8 cellular contexts compared by ENCODE assay signal in genomic region chr7:107661081-107661864, GRCh38. TPM values are rescaled to one million over a fixed set of nuclear protein-coding genes. Genes with fewer than 3 reads are reported as not detected.
DNase-seq lines count a peak whose midpoint lies in the region; ATAC-seq, FAIRE-seq and TF ChIP-seq lines count a peak whose summit lies in the region.

No MANE protein-coding gene starts in this region.

- H3K4me2 ChIP-seq in GM23338 (peak overlapping the region; percentile 94), neuronal stem cell (ENCODE audit: insufficient read depth, low read length, poor library complexity, severe bottlenecking) (peak overlapping the region; percentile 89)

- peak overlapping the region; percentile 53 for H2BK5ac ChIP-seq in neuronal stem cell (ENCODE audit: low read length)

- intact Hi-C loops in vagina (cut with DNase I) = no loop called here

- no peak overlapping the region for H2AK5ac ChIP-seq in neuronal stem cell (ENCODE audit: low read depth, low read length)

- H2BK120ac ChIP-seq in neuronal stem cell (ENCODE audit: low read depth, low read length) = no peak overlapping the region

- H3K27ac ChIP-seq in GM23338 (ENCODE audit: low read depth) (no peak overlapping the region), neuronal stem cell (replicated peaks; ENCODE audit: low read length) (no peak overlapping the region), vagina (no peak overlapping the region)

- H2BK12ac ChIP-seq in neuronal stem cell (ENCODE audit: low read length) = no peak overlapping the region

- H3K79me1 ChIP-seq in neuronal stem cell (ENCODE audit: low read depth, low read length) = no peaks in the 10 kb centered on the region

- H3K9ac ChIP-seq in neuronal stem cell (ENCODE audit: low read depth, low read length, poor library complexity) = peak overlapping the region; percentile 81

- no peak overlapping the region for H4K8ac ChIP-seq in neuronal stem cell (ENCODE audit: low read depth, low read length)

- ATAC-seq in GM23338 = peak; percentile 85
- ATAC-seq in GM18873 (IDR thresholded peaks at IDR 0.05; ENCODE audit: low FRiP score, unreplicated experiment) = no peak

- H3K4me1 Mint-ChIP-seq in GM23338 = peaks cover 20% of the 10 kb centered on the region

- H3K36me3 ChIP-seq in GM23338 (ENCODE audit: insufficient read depth) (no peaks in the 10 kb centered on the region), neuronal stem cell (replicated peaks in 1 of 2; ENCODE audit: control insufficient read depth in 2 of 2, insufficient read depth in 2 of 2, low read length in 2 of 2) (no peaks in the 10 kb centered on the region), vagina (no peaks in the 10 kb centered on the region)

- WGBS in neuronal stem cell (ENCODE audit: extremely low coverage in 2 of 2, insufficient read length in 2 of 2, insufficient replicate concordance in 1 of 2), 2 donors = no CpG with 5 or more reads among the region's 73 CpGs

- peak overlapping the region; percentile 85 for H3K23ac ChIP-seq in neuronal stem cell (ENCODE audit: low read depth, low read length, poor library complexity)

- H3K27ac Mint-ChIP-seq in GM23338 = no peak overlapping the region

- H3K36me3 Mint-ChIP-seq in GM23338 (ENCODE audit: low read depth) = no peaks in the 10 kb centered on the region; the same call in 2 of the 3 replicates

- peaks cover 7% of the 10 kb centered on the region; the same call in 1 of the 2 replicates for H4K20me1 ChIP-seq in GM23338 (replicated peaks; ENCODE audit: insufficient read depth)

- no peak overlapping the region for H3K18ac ChIP-seq in neuronal stem cell (ENCODE audit: low read length)

- DNase-seq in D721Med (ENCODE audit: insufficient read length, low spot score) (peak; percentile 13), GM23338 (ENCODE audit: low spot score) (peak; percentile 84), NCI-H2227 treated with DMSO at 0.1 percent for 48 hours (lab: John Stamatoyannopoulos, UW) (peak; percentile 23), fibroblast of pulmonary artery (ENCODE audit: low read depth) (peak; percentile 59), neuronal stem cell (ENCODE audit: low spot score) (peak; percentile 45), vagina (ENCODE audit: extremely low spot score in 2 of 2) (no peak)
- DNase-seq in activated T-cell treated with anti-CD3 and anti-CD28 coated beads, Interleukin-2, amount 50 U/mL, for 48 hours = peak; percentile 68 to 77

- peaks cover 46% of the 10 kb centered on the region for H3K27me3 Mint-ChIP-seq in GM23338 (ENCODE audit: insufficient read depth, low read depth, poor library complexity)

- no peaks in the 10 kb centered on the region for H3K9me2 ChIP-seq in GM23338 (ENCODE audit: insufficient read depth)

- peaks cover 76% of the 10 kb centered on the region for H3K27me3 ChIP-seq in GM23338 (ENCODE audit: insufficient read depth)
- peaks cover 15 to 78% (median 41%) of the 10 kb centered on the region in 3 experiments for H3K27me3 ChIP-seq in neuronal stem cell (ENCODE audit: control insufficient read depth in 3 of 3, insufficient read depth in 3 of 3, low read depth in 1 of 3, low read length in 3 of 3)
- no peaks in the 10 kb centered on the region for H3K27me3 ChIP-seq in vagina

- no peaks in the 10 kb centered on the region for H3K9me3 Mint-ChIP-seq in GM23338

- TF ChIP-seq POLR2A in vagina (IDR thresholded peaks at IDR 0.05) = no peak

- peak overlapping the region; percentile 33 for H3K14ac ChIP-seq in neuronal stem cell (ENCODE audit: low read length)

- H4K91ac ChIP-seq in neuronal stem cell (ENCODE audit: low read depth, low read length, poor library complexity) = no peak overlapping the region

- FAIRE-seq in D721Med (lab: Jason Lieb, UNC) = no peak

- no peak overlapping the region for H2BK15ac ChIP-seq in neuronal stem cell (ENCODE audit: low read length)

- peak overlapping the region; percentile 83 for H3K4me3 Mint-ChIP-seq in GM23338

- no peaks in the 10 kb centered on the region for H3K79me2 ChIP-seq in GM23338 (replicated peaks; ENCODE audit: insufficient read depth)

- no peak overlapping the region for H3K4ac ChIP-seq in neuronal stem cell (ENCODE audit: low read length)

- H3K4me3 ChIP-seq in GM23338 (peak overlapping the region; percentile 76), fibroblast of pulmonary artery (replicated peaks; ENCODE audit: low read depth, low read length) (peak overlapping the region; percentile 53), neuronal stem cell (ENCODE audit: low read length in 2 of 2) (peak overlapping the region; percentile 37 to 79), vagina (peak overlapping the region; percentile 45 to 56)

- no peaks in the 10 kb centered on the region for H3K9me3 ChIP-seq in neuronal stem cell (replicated peaks in 1 of 2; ENCODE audit: control insufficient read depth in 2 of 2, insufficient read depth in 1 of 2, low read depth in 1 of 2, low read length in 2 of 2)
- no peaks in the 10 kb centered on the region for H3K9me3 ChIP-seq in vagina

- peaks cover 4% of the 10 kb centered on the region; the same call in 1 of the 2 replicates for H3F3A ChIP-seq in GM23338 (replicated peaks; ENCODE audit: low read depth)

- H3K4me1 ChIP-seq in GM23338 (ENCODE audit: insufficient read depth) (no peaks in the 10 kb centered on the region; the same call in 1 of the 2 replicates), neuronal stem cell (ENCODE audit: control insufficient read depth in 2 of 2, insufficient read depth in 1 of 2, low read depth in 1 of 2, low read length in 2 of 2) (peaks cover 5 to 14% of the 10 kb centered on the region in 2 donors), vagina (peaks cover 21% of the 10 kb centered on the region)

- TF ChIP-seq CTCF in D721Med (IDR thresholded peaks at IDR 0.05; ENCODE audit: insufficient read depth, missing control alignments) = no peak
- no peak; a peak in 1 of 4 replicates for TF ChIP-seq CTCF in GM23338 (conservative IDR thresholded peaks at IDR 0.05; ENCODE audit: low read depth in 2 of 2)
- peak; percentile 12 for TF ChIP-seq CTCF in fibroblast of pulmonary artery (IDR thresholded peaks at IDR 0.05; ENCODE audit: low read length, missing control alignments)
- TF ChIP-seq CTCF in vagina (IDR thresholded peaks at IDR 0.05) = no peak

- H2AFZ ChIP-seq in GM23338 (peak overlapping the region; percentile 98), neuronal stem cell (ENCODE audit: low read length) (peak overlapping the region; percentile 90)

TF ChIP-seq in GM23338, 12 proteins besides CTCF, POLR2A, EP300 and RAD21:
- no peak for TF ChIP-seq POLR2AphosphoS5 (IDR thresholded peaks at IDR 0.05; ENCODE audit: low read depth)
- TF ChIP-seq CREB1 (CRISPR knock-in tag; IDR thresholded peaks at IDR 0.05; ENCODE audit: low read depth) = no peak
- peak; percentile 71 for TF ChIP-seq REST (IDR thresholded peaks at IDR 0.05; ENCODE audit: unreplicated experiment)
- TF ChIP-seq EZH2 (IDR thresholded peaks at IDR 0.05; ENCODE audit: low read depth, unreplicated experiment) = peak; percentile 39

RNA-seq across cellular contexts. Expression of gene SLC26A4, which starts 0.6 kb away (rescaled TPM):
- total RNA-seq in GM23338 (2014; rRNA removed; shearing (Covaris generic)) = 0.07 TPM in 1 of 2 replicates, not detected in the other
- not detected in 2 replicates for polyA plus RNA-seq in GM23338 (2016; fragmentation: Nextera tagmentation; extraction: Ambion mirVana)
- 0.07 TPM for polyA plus RNA-seq in neuronal stem cell (2013, experiment 1 of 2)
- 0.10 TPM for polyA plus RNA-seq in neuronal stem cell (2013, experiment 2 of 2)
- total RNA-seq in vagina = not detected

Comparison
In these comparisons a context has a peak if more than half of its experiments do, and no peak if none do; other contexts are left out.
1. DNase-seq: peak in D721Med (single experiment), GM23338 (single experiment), NCI-H2227 treated with DMSO at 0.1 percent for 48 hours (single experiment), activated T-cell treated with anti-CD3 and anti-CD28 coated beads, Interleukin-2, amount 50 U/mL, for 48 hours (2 of 2), fibroblast of pulmonary artery (single experiment) and neuronal stem cell (single experiment); none in vagina (0 of 2).
2. Peak in every context shown above with its lines, with median percentiles within 50 percentile points of each other: H3K4me3 ChIP-seq.